In the genomic region with DNA sequence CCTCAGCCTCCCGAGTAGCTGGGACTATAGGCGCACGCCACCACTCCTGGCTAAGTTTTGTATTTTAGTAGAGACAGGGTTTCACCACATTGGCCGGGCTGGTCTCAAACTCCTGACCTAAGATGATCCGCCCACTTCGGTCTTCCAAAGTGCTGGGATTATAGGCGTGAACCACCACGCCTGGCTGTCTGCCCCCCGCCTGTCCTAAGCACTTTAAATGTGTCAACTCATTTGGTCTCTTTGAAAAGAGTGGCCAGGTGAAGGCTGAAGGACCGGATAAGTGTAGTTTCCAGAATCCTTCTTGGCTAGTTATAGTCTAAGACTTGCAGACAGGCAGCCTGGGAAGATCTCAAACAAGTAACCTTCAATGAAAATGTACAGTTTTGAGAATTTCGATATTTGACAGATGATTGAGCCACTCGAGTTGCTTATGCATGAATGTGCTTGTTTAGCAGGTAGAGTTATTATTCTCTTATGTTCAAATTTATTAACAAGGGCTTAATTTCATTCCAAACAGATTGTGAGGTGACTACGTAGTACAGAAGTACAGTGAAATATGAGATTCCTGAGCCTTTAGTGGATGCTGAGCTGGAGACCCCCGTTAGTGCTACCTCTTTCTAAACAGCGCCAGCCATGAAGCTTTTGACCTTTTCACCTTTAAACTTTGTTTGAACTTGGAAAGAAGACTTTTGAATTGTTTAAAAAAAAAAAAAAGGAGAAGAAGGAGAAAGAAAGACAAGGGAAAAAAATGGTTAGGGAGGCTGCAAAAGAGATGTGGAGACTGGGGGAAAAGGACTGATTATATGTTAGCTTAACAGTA, we compare ENCODE assay signal across 1 cellular context.
TF ChIP-seq lines count a peak whose summit lies in the region.

No MANE protein-coding gene starts in this region.

TF ChIP-seq in HepG2, 621 proteins besides CTCF, POLR2A, EP300 and RAD21 (continued from another document):
- peak; percentile 82 for TF ChIP-seq NCOR1 (IDR thresholded peaks at IDR 0.05; ENCODE audit: borderline replicate concordance, low read length)
- TF ChIP-seq KLF16 (CRISPR knock-in tag; IDR thresholded peaks at IDR 0.05), result no peak
- TF ChIP-seq U2AF1 (optimal IDR thresholded peaks at IDR 0.05; ENCODE audit: low read depth, low read length), result no peak
- no peak for TF ChIP-seq ZSCAN29 (CRISPR knock-in tag; conservative IDR thresholded peaks at IDR 0.05)
- TF ChIP-seq SMARCC2 (IDR thresholded peaks at IDR 0.05), result no peak
- TF ChIP-seq SMAD3 (CRISPR knock-in tag; IDR thresholded peaks at IDR 0.05), result no peak
- TF ChIP-seq SIX4 (CRISPR knock-in tag; IDR thresholded peaks at IDR 0.05), result 0 out of 2 replicates have a peak, but pooled peaks have one; percentile 15
- TF ChIP-seq ASH2L (IDR thresholded peaks at IDR 0.05; ENCODE audit: insufficient read length, low read depth, low read length), result no peak
- TF ChIP-seq, protein P1, sequence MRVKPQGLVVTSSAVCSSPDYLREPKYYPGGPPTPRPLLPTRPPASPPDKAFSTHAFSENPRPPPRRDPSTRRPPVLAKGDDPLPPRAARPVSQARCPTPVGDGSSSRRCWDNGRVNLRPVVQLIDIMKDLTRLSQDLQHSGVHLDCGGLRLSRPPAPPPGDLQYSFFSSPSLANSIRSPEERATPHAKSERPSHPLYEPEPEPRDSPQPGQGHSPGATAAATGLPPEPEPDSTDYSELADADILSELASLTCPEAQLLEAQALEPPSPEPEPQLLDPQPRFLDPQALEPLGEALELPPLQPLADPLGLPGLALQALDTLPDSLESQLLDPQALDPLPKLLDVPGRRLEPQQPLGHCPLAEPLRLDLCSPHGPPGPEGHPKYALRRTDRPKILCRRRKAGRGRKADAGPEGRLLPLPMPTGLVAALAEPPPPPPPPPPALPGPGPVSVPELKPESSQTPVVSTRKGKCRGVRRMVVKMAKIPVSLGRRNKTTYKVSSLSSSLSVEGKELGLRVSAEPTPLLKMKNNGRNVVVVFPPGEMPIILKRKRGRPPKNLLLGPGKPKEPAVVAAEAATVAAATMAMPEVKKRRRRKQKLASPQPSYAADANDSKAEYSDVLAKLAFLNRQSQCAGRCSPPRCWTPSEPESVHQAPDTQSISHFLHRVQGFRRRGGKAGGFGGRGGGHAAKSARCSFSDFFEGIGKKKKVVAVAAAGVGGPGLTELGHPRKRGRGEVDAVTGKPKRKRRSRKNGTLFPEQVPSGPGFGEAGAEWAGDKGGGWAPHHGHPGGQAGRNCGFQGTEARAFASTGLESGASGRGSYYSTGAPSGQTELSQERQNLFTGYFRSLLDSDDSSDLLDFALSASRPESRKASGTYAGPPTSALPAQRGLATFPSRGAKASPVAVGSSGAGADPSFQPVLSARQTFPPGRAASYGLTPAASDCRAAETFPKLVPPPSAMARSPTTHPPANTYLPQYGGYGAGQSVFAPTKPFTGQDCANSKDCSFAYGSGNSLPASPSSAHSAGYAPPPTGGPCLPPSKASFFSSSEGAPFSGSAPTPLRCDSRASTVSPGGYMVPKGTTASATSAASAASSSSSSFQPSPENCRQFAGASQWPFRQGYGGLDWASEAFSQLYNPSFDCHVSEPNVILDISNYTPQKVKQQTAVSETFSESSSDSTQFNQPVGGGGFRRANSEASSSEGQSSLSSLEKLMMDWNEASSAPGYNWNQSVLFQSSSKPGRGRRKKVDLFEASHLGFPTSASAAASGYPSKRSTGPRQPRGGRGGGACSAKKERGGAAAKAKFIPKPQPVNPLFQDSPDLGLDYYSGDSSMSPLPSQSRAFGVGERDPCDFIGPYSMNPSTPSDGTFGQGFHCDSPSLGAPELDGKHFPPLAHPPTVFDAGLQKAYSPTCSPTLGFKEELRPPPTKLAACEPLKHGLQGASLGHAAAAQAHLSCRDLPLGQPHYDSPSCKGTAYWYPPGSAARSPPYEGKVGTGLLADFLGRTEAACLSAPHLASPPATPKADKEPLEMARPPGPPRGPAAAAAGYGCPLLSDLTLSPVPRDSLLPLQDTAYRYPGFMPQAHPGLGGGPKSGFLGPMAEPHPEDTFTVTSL (CRISPR knock-in tag; IDR thresholded peaks at IDR 0.05; ENCODE audit: borderline replicate concordance), result no peak
- TF ChIP-seq BCL6 (CRISPR knock-in tag; IDR thresholded peaks at IDR 0.05), result peak; percentile 42; the same call in 1 of the 2 replicates
- TF ChIP-seq SP1 (IDR thresholded peaks at IDR 0.05), result no peak
- TF ChIP-seq SP1 (CRISPR knock-in tag; IDR thresholded peaks at IDR 0.05), result no peak
- no peak for TF ChIP-seq CREM (IDR thresholded peaks at IDR 0.05)
- no peak for TF ChIP-seq CREM (CRISPR knock-in tag; IDR thresholded peaks at IDR 0.05)
- TF ChIP-seq ZBTB7A (CRISPR knock-in tag; IDR thresholded peaks at IDR 0.05), result no peak
- no peak for TF ChIP-seq GPN1 (CRISPR knock-in tag; IDR thresholded peaks at IDR 0.05; ENCODE audit: borderline replicate concordance)
- TF ChIP-seq, protein P2, sequence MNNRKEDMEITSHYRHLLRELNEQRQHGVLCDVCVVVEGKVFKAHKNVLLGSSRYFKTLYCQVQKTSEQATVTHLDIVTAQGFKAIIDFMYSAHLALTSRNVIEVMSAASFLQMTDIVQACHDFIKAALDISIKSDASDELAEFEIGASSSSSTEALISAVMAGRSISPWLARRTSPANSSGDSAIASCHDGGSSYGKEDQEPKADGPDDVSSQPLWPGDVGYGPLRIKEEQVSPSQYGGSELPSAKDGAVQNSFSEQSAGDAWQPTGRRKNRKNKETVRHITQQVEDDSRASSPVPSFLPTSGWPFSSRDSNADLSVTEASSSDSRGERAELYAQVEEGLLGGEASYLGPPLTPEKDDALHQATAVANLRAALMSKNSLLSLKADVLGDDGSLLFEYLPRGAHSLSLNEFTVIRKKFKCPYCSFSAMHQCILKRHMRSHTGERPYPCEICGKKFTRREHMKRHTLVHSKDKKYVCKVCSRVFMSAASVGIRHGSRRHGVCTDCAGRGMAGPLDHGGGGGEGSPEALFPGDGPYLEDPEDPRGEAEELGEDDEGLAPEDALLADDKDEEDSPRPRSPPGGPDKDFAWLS (CRISPR knock-in tag; IDR thresholded peaks at IDR 0.05; ENCODE audit: borderline replicate concordance), result no peak
- TF ChIP-seq, protein P3, sequence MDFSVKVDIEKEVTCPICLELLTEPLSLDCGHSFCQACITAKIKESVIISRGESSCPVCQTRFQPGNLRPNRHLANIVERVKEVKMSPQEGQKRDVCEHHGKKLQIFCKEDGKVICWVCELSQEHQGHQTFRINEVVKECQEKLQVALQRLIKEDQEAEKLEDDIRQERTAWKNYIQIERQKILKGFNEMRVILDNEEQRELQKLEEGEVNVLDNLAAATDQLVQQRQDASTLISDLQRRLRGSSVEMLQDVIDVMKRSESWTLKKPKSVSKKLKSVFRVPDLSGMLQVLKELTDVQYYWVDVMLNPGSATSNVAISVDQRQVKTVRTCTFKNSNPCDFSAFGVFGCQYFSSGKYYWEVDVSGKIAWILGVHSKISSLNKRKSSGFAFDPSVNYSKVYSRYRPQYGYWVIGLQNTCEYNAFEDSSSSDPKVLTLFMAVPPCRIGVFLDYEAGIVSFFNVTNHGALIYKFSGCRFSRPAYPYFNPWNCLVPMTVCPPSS (IDR thresholded peaks at IDR 0.05), result no peak
- TF ChIP-seq NR2C2 (CRISPR knock-in tag; IDR thresholded peaks at IDR 0.05; ENCODE audit: borderline replicate concordance), result peak; percentile 20; the same call in 1 of the 2 replicates
- TF ChIP-seq ZNF605 (CRISPR knock-in tag; IDR thresholded peaks at IDR 0.05), result no peak
- TF ChIP-seq NR2F1 (CRISPR knock-in tag; IDR thresholded peaks at IDR 0.05), result peak; percentile 31 to 52; a peak in 3 of 4 replicates
- peak; percentile 80; the same call in 1 of the 2 replicates for TF ChIP-seq RARA (CRISPR knock-in tag; IDR thresholded peaks at IDR 0.05)
- TF ChIP-seq, protein P4, sequence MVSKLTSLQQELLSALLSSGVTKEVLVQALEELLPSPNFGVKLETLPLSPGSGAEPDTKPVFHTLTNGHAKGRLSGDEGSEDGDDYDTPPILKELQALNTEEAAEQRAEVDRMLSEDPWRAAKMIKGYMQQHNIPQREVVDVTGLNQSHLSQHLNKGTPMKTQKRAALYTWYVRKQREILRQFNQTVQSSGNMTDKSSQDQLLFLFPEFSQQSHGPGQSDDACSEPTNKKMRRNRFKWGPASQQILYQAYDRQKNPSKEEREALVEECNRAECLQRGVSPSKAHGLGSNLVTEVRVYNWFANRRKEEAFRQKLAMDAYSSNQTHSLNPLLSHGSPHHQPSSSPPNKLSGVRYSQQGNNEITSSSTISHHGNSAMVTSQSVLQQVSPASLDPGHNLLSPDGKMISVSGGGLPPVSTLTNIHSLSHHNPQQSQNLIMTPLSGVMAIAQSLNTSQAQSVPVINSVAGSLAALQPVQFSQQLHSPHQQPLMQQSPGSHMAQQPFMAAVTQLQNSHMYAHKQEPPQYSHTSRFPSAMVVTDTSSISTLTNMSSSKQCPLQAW (CRISPR knock-in tag; IDR thresholded peaks at IDR 0.05), result no peak
- no peak for TF ChIP-seq ZNF333 (CRISPR knock-in tag; IDR thresholded peaks at IDR 0.05; ENCODE audit: borderline replicate concordance)
- TF ChIP-seq MLLT10 (CRISPR knock-in tag; IDR thresholded peaks at IDR 0.05), result no peak
- no peak for TF ChIP-seq ZNF562 (CRISPR knock-in tag; IDR thresholded peaks at IDR 0.05; ENCODE audit: borderline replicate concordance)
- TF ChIP-seq NFIB (CRISPR knock-in tag; IDR thresholded peaks at IDR 0.05; ENCODE audit: borderline replicate concordance), result no peak
- peak; percentile 57; the same call in 1 of the 2 replicates for TF ChIP-seq ZBTB7B (CRISPR knock-in tag; IDR thresholded peaks at IDR 0.05)
- no peak for TF ChIP-seq KAT7 (CRISPR knock-in tag; IDR thresholded peaks at IDR 0.05; ENCODE audit: borderline replicate concordance)
- TF ChIP-seq, protein P5, sequence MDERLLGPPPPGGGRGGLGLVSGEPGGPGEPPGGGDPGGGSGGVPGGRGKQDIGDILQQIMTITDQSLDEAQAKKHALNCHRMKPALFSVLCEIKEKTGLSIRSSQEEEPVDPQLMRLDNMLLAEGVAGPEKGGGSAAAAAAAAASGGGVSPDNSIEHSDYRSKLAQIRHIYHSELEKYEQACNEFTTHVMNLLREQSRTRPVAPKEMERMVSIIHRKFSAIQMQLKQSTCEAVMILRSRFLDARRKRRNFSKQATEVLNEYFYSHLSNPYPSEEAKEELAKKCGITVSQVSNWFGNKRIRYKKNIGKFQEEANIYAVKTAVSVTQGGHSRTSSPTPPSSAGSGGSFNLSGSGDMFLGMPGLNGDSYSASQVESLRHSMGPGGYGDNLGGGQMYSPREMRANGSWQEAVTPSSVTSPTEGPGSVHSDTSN (CRISPR knock-in tag; IDR thresholded peaks at IDR 0.05), result no peak
- peak; percentile 79; the same call in 1 of the 2 replicates for TF ChIP-seq NR2F6 (IDR thresholded peaks at IDR 0.05)
- TF ChIP-seq NR2F6 (CRISPR knock-in tag; IDR thresholded peaks at IDR 0.05), result no peak; the same call in 1 of the 2 replicates
- TF ChIP-seq ZNF138 (CRISPR knock-in tag; IDR thresholded peaks at IDR 0.05; ENCODE audit: low read depth), result no peak
- no peak for TF ChIP-seq ZNF207 (IDR thresholded peaks at IDR 0.05; ENCODE audit: borderline replicate concordance)
- 0 out of 2 replicates have a peak, but pooled peaks have one; percentile 51 for TF ChIP-seq ZNF234 (CRISPR knock-in tag; conservative IDR thresholded peaks at IDR 0.05)
- TF ChIP-seq POLR2G (IDR thresholded peaks at IDR 0.05; ENCODE audit: low read depth, low read length), result no peak
